ENCODE assay signal across 22 cellular contexts in genomic region chr10:15720635-15721310, GRCh38. TPM values are rescaled to one million over a fixed set of nuclear protein-coding genes. Genes with fewer than 3 reads are reported as not detected.
"Had no signal": no experiment of that assay in that cellular context is flagged by ENCODE, and none has a peak within 500 bp of the region (broad histone marks: within the 10 kb centered on the region; RNA-seq: fewer than 3 reads in every experiment).

No MANE protein-coding gene starts in this region.

- ATAC-seq: activated CD4-positive, CD25-positive, alpha-beta regulatory T cell treated with anti-CD3 and anti-CD28 coated beads, Interleukin-2, amount 50 U/mL, for 24 hours; activated CD8-positive, alpha-beta T cell treated with anti-CD3 and anti-CD28 coated beads, Interleukin-2, amount 10 ng/mL, durations not matched to agents 7 days and 5 days; activated T-cell treated with anti-CD3 and anti-CD28 coated beads, Interleukin-2, amount 50 U/mL, for 72 hours had no signal

- H3K4me3 ChIP-seq: mucosa of descending colon had no signal

- H3K9me3 ChIP-seq: esophagus muscularis mucosa, gastroesophageal sphincter, heart right ventricle, mucosa of descending colon, tibial nerve had no signal

- H3K36me3 ChIP-seq: esophagus muscularis mucosa, gastroesophageal sphincter, heart right ventricle, tibial nerve had no signal

- H3K27ac ChIP-seq: tibial nerve had no signal

- DNase-seq: activated CD8-positive, alpha-beta T cell treated with anti-CD3 and anti-CD28 coated beads, Interleukin-2, amount 10 ng/mL, durations not matched to agents 7 days and 5 days; activated effector memory CD4-positive, alpha-beta T cell treated with anti-CD3 and anti-CD28 coated beads, Interleukin-2, amount 50 U/mL, for 16 hours; activated naive CD4-positive, alpha-beta T cell treated with anti-CD3 and anti-CD28 coated beads, Interleukin-2, amount 50 U/mL, for 16 hours; activated T-cell treated with anti-CD3 and anti-CD28 coated beads, Interleukin-2, amount 50 U/mL, for 72 hours; effector CD8-positive, alpha-beta T cell; heart right ventricle; immature natural killer cell; kidney glomerular epithelial cell; left ventricle myocardium superior; naive B cell; stimulated activated CD4-positive, alpha-beta T cell treated with anti-CD3 and anti-CD28 coated beads, Interleukin-12 subunit alpha, Interleukin-12 subunit beta, amount 100 ng/mL, for 4 hours; stimulated activated CD4-positive, alpha-beta T cell treated with anti-CD3 and anti-CD28 coated beads, Interleukin-1b, Interleukin-23, amount 100 ng/mL, for 48 hours; stimulated activated CD8-positive, alpha-beta memory T cell treated with anti-CD3 and anti-CD28 coated beads, Interleukin-4, amount 100 ng/mL, for 48 hours; stimulated activated naive CD4-positive, alpha-beta T cell treated with Interleukin-2 at 50 U/mL for 16 hours; T1000 had no signal

RNA-seq across cellular contexts. Expression of gene ITGA8, which starts 1.1 kb away (rescaled TPM):
- total RNA-seq: activated CD4-positive, alpha-beta T cell treated with anti-CD3 and anti-CD28 coated beads, Interleukin-2, amount 10 ng/mL, durations not matched to agents 7 days and 5 days; activated CD8-positive, alpha-beta T cell treated with anti-CD3 and anti-CD28 coated beads, Interleukin-2, amount 10 ng/mL, durations not matched to agents 7 days and 5 days; activated T-cell treated with anti-CD3 and anti-CD28 coated beads, Interleukin-2, amount 50 U/mL, for 72 hours; T-helper 1 cell treated with Interleukin-12 subunit alpha and Interleukin-12 subunit beta and Interleukin-4 antibody, amounts not matched to agents 30 ng/mL and 1 ng/mL, for 36 hours had no signal
- polyA plus RNA-seq: immature natural killer cell had no signal
